15 cellular contexts compared by ENCODE assay signal in genomic region chr10:130043491-130043890, GRCh38.
DNase-seq lines count a peak whose midpoint lies in the region; ATAC-seq and TF ChIP-seq lines count a peak whose summit lies in the region.
"Had no signal": no experiment of that assay in that cellular context is flagged by ENCODE, and none has a peak within 500 bp of the region (broad histone marks: within the 10 kb centered on the region; RNA-seq: fewer than 3 reads in every experiment).

No MANE protein-coding gene starts in this region.

- no peaks in the 10 kb centered on the region for H3K27me3 ChIP-seq in BLaER1
- no peaks in the 10 kb centered on the region; a peak in 1 of 22 replicates for H3K27me3 ChIP-seq in BLaER1 treated with 17β-estradiol and CSF1 and Interleukin-3, amounts not matched to agents 10 nM and 100 nM
- H3K27me3 ChIP-seq in upper lobe of right lung, result peaks cover 5% of the 10 kb centered on the region
- no peaks in the 10 kb centered on the region for H3K27me3 ChIP-seq in mesendoderm (ENCODE audit: insufficient read depth, low read length, poor library complexity)
- H3K27me3 ChIP-seq: BE2C had no signal

- H4K20me1 ChIP-seq in BLaER1, result no peaks in the 10 kb centered on the region
- H4K20me1 ChIP-seq in BLaER1 treated with 17β-estradiol and CSF1 and Interleukin-3, amounts not matched to agents 10 nM and 100 nM, result no peaks in the 10 kb centered on the region; a peak in 1 of 22 replicates

- no peak overlapping the region for H3K18ac ChIP-seq in mesendoderm (ENCODE audit: low read length)

- H2AK5ac ChIP-seq in mesendoderm (ENCODE audit: low read length), result no peak overlapping the region

- no peak overlapping the region for H3K4ac ChIP-seq in mesendoderm (ENCODE audit: low read depth, low read length)

- H3K9ac ChIP-seq in BLaER1 (no peak overlapping the region), mesendoderm (ENCODE audit: low read length) (no peak overlapping the region)
- H3K9ac ChIP-seq in BLaER1 treated with 17β-estradiol and CSF1 and Interleukin-3, amounts not matched to agents 10 nM and 100 nM, result no peak overlapping the region

- ATAC-seq in upper lobe of right lung, result no peak
- ATAC-seq: HCT116 had no signal

- H2BK15ac ChIP-seq in mesendoderm (replicated peaks; ENCODE audit: low read depth), result no peak overlapping the region

- H3K9me3 ChIP-seq in BLaER1 (no peaks in the 10 kb centered on the region), upper lobe of right lung (no peaks in the 10 kb centered on the region)
- H3K9me3 ChIP-seq in BLaER1 treated with 17β-estradiol and CSF1 and Interleukin-3, amounts not matched to agents 10 nM and 100 nM (replicated peaks in 1 of 11), result no peaks in the 10 kb centered on the region; a peak in 2 of 22 replicates
- H3K9me3 ChIP-seq: BE2C had no signal

- H3K27ac ChIP-seq in BLaER1, result no peak overlapping the region
- H3K27ac ChIP-seq in BLaER1 treated with 17β-estradiol and CSF1 and Interleukin-3, amounts not matched to agents 10 nM and 100 nM, result no peak overlapping the region
- H3K27ac ChIP-seq in upper lobe of right lung, result no peak overlapping the region
- H3K27ac ChIP-seq in mesendoderm (ENCODE audit: low read depth, low read length), result no peak overlapping the region

- intact Hi-C loops in upper lobe of right lung (cut with DNase I), result no loop called here

- WGBS in mesendoderm (ENCODE audit: extremely low coverage, insufficient coverage, low lambda C conversion rate), result no CpG with 5 or more reads among the region's 8 CpGs

- no peak overlapping the region for H3K4me3 ChIP-seq in BLaER1
- no peak overlapping the region for H3K4me3 ChIP-seq in BLaER1 treated with 17β-estradiol and CSF1 and Interleukin-3, amounts not matched to agents 10 nM and 100 nM
- H3K4me3 ChIP-seq in upper lobe of right lung, result no peak overlapping the region
- no peak overlapping the region for H3K4me3 ChIP-seq in mesendoderm (ENCODE audit: low read length)

- no peak overlapping the region for H4K5ac ChIP-seq in mesendoderm (ENCODE audit: low read length)

- no peak overlapping the region for H4K8ac ChIP-seq in mesendoderm (ENCODE audit: low read depth, low read length)

- H3K79me1 ChIP-seq in mesendoderm (ENCODE audit: low read length), result no peaks in the 10 kb centered on the region

- peak overlapping the region; percentile 77 for H3K4me2 ChIP-seq in BLaER1
- H3K4me2 ChIP-seq in BLaER1 treated with 17β-estradiol and CSF1 and Interleukin-3, amounts not matched to agents 10 nM and 100 nM, result peak overlapping the region in 8 of 11 experiments; percentile 62 to 82 (median 74); a peak in 16 of 22 replicates
- H3K4me2 ChIP-seq in mesendoderm (ENCODE audit: low read length), result no peak overlapping the region

- no peaks in the 10 kb centered on the region for H3K79me2 ChIP-seq in mesendoderm (ENCODE audit: control insufficient read depth, insufficient read depth, low read length)

- H3K36me3 ChIP-seq in BLaER1 (no peaks in the 10 kb centered on the region), upper lobe of right lung (no peaks in the 10 kb centered on the region), mesendoderm (ENCODE audit: control insufficient read depth, insufficient read depth, low read length) (no peaks in the 10 kb centered on the region)
- no peaks in the 10 kb centered on the region for H3K36me3 ChIP-seq in BLaER1 treated with 17β-estradiol and CSF1 and Interleukin-3, amounts not matched to agents 10 nM and 100 nM
- H3K36me3 ChIP-seq: BE2C had no signal

- H3K56ac ChIP-seq in mesendoderm (ENCODE audit: low read length), result no peak overlapping the region

- no peak overlapping the region for H2BK5ac ChIP-seq in mesendoderm (ENCODE audit: low read length)

- no peak for TF ChIP-seq CTCF in upper lobe of right lung (IDR thresholded peaks at IDR 0.05)

- no peak overlapping the region for H3K23ac ChIP-seq in mesendoderm (ENCODE audit: low read length)

- DNase-seq in islet precursor cell, result peak; percentile 41
- peak; percentile 37 for DNase-seq in upper lobe of right lung
- DNase-seq in NCI-H446 treated with DMSO at 0.1 percent for 48 hours (lab: John Stamatoyannopoulos, UW), result no peak
- no peak for DNase-seq in mesendoderm
- DNase-seq: ACHN; BE2C; CD4-positive, alpha-beta memory T cell; DMS79 treated with DMSO at 0.1 percent for 48 hours; GF-D8; GOT3; H7; HFFc6 had no signal

- no peak overlapping the region for H2BK120ac ChIP-seq in mesendoderm (ENCODE audit: low read depth, low read length)

- H3K4me1 ChIP-seq in BLaER1 (peaks cover 84% of the 10 kb centered on the region), upper lobe of right lung (no peaks in the 10 kb centered on the region), mesendoderm (ENCODE audit: control insufficient read depth, low read depth, low read length) (no peaks in the 10 kb centered on the region)
- H3K4me1 ChIP-seq in BLaER1 treated with 17β-estradiol and CSF1 and Interleukin-3, amounts not matched to agents 10 nM and 100 nM, result peaks cover 7 to 90% (median 72%) of the 10 kb centered on the region in 10 experiments; a peak in 18 of 20 replicates
- H3K4me1 ChIP-seq: BE2C had no signal

Comparison
In these comparisons a context has a peak if more than half of its experiments do, and no peak if none do; other contexts are left out.
1. DNase-seq: peak in islet precursor cell (single experiment) and upper lobe of right lung (single experiment); none in NCI-H446 treated with DMSO at 0.1 percent for 48 hours (single experiment) and mesendoderm (single experiment).